Comparison of ENCODE assay signal across 7 cellular contexts in genomic region chr1:66931548-66932124, GRCh38. TPM values are rescaled to one million over a fixed set of nuclear protein-coding genes. Genes with fewer than 3 reads are reported as not detected.
DNase-seq lines count a peak whose midpoint lies in the region; ATAC-seq and TF ChIP-seq lines count a peak whose summit lies in the region.

No MANE protein-coding gene starts in this region.

- TF ChIP-seq CTCF in HEK293 (tag by site-specific recombination; IDR thresholded peaks at IDR 0.05) (no peak), GM20000 (IDR thresholded peaks at IDR 0.05; ENCODE audit: extremely low read depth, missing control alignments) (no peak)

- CTCF ChIA-PET in HEK293 (lab: Yijun Ruan, JAX): interaction anchor here (0.6 to 1.2 kb wide), 5 partner anchors 18 to 217 kb away, joined by 3 to 5 read pairs (median 3); no protein-coding TSS in a partner anchor

- H3K4me1 ChIP-seq in HEK293 (ENCODE audit: control insufficient read depth, insufficient read depth, low read length) (peaks cover 4% of the 10 kb centered on the region), skeletal muscle tissue (ENCODE audit: control insufficient read depth in 3 of 3, insufficient read depth in 3 of 3, low read length in 3 of 3) (peaks cover 0 to 27% (median 20%) of the 10 kb centered on the region in 3 donors)

- no peaks in the 10 kb centered on the region for H3K27me3 ChIP-seq in skeletal muscle tissue (ENCODE audit: control insufficient read depth in 3 of 3, insufficient read depth in 3 of 3, low read length in 3 of 3)

- H3K9me3 ChIP-seq in HEK293 (ENCODE audit: control insufficient read depth, insufficient read depth, low read depth, low read length) (no peaks in the 10 kb centered on the region), SK-N-MC (ENCODE audit: low read depth, low read length) (no peaks in the 10 kb centered on the region), skeletal muscle tissue (ENCODE audit: control insufficient read depth in 3 of 3, low read length in 3 of 3) (no peaks in the 10 kb centered on the region)

- no peaks in the 10 kb centered on the region for H3K36me3 ChIP-seq in HEK293 (ENCODE audit: control insufficient read depth in 2 of 2, insufficient read depth in 1 of 2, low read length in 2 of 2)
- H3K36me3 ChIP-seq in SK-N-MC (ENCODE audit: insufficient read depth, low read length): peaks cover 2% of the 10 kb centered on the region; the same call in 1 of the 2 replicates
- no peaks in the 10 kb centered on the region for H3K36me3 ChIP-seq in skeletal muscle tissue (ENCODE audit: control insufficient read depth in 3 of 3, insufficient read depth in 3 of 3, low read length in 3 of 3)

- no peak for ATAC-seq in GM19397 (IDR thresholded peaks at IDR 0.05; ENCODE audit: unreplicated experiment)

- H3K9ac ChIP-seq in SK-N-MC (ENCODE audit: insufficient read length): peak overlapping the region; percentile 87
- peak overlapping the region; percentile 4 to 93 (median 25) for H3K9ac ChIP-seq in skeletal muscle tissue (ENCODE audit: low read depth in 1 of 3, low read length in 3 of 3)

- no peak for DNase-seq in SK-N-MC (ENCODE audit: low read depth, low spot score)
- peak; percentile 34 for DNase-seq in fibroblast of peridontal ligament (ENCODE audit: extremely low read depth)
- DNase-seq in HK-2 (ENCODE audit: unreplicated experiment): no peak
- no peak for DNase-seq in GM20000 (ENCODE audit: low spot score)

- H3K4me3 ChIP-seq in HEK293 (ENCODE audit: low read depth, low read length) (peak overlapping the region; percentile 93), SK-N-MC (peak overlapping the region; percentile 82), skeletal muscle tissue (ENCODE audit: low read length in 3 of 3) (peak overlapping the region; percentile 15 to 95 (median 89))

- peak overlapping the region; percentile 71 for H3K27ac ChIP-seq in HEK293 (ENCODE audit: extremely low read depth, low read depth, low read length)
- H3K27ac ChIP-seq in SK-N-MC: 0 out of 2 replicates have a peak overlapping the region, but pooled peaks have one; percentile 67
- peak overlapping the region; percentile 92 for H3K27ac ChIP-seq in skeletal muscle tissue (ENCODE audit: low read depth, low read length)

- POLR2A ChIA-PET in HEK293 (lab: Yijun Ruan, JAX): interaction anchor here (1.2 kb wide), 1 partner anchor 13 kb away, joined by 4 read pairs; no protein-coding TSS in a partner anchor

TF ChIP-seq in HEK293, 187 proteins besides CTCF, POLR2A, EP300 and RAD21:
- TF ChIP-seq HOXA7 (CRISPR knock-in tag; IDR thresholded peaks at IDR 0.05; ENCODE audit: borderline replicate concordance) (no peak), KLF17 (tag by site-specific recombination; IDR thresholded peaks at IDR 0.05) (no peak), PRDM10 (tag by site-specific recombination; IDR thresholded peaks at IDR 0.05) (peak; percentile 12; the same call in 1 of the 2 replicates)

RNA-seq across cellular contexts. Expression of gene MIER1, which starts 6.8 kb away (rescaled TPM):
- 29.7 TPM for total RNA-seq in skeletal muscle tissue

RNA-seq across cellular contexts. Expression of gene DNAI4, which starts 7.0 kb away (rescaled TPM):
- 12.5 TPM for total RNA-seq in skeletal muscle tissue
